In genomic region chr5:111313017-111313724, GRCh38 we compare ENCODE assay signal across 17 cellular contexts.
DNase-seq lines count a peak whose midpoint lies in the region; ATAC-seq and FAIRE-seq lines count a peak whose summit lies in the region.
"Had no signal": no experiment of that assay in that cellular context is flagged by ENCODE, and none has a peak within 500 bp of the region (broad histone marks: within the 10 kb centered on the region; RNA-seq: fewer than 3 reads in every experiment).

No MANE protein-coding gene starts in this region.

- no peaks in the 10 kb centered on the region for H3K27me3 Mint-ChIP-seq in activated naive CD4-positive, alpha-beta T cell treated with anti-CD3 and anti-CD28 coated beads for 36 hours (ENCODE audit: low read depth)
- H3K27me3 Mint-ChIP-seq in activated T-helper 1 cell treated with anti-CD3 and anti-CD28 coated beads, Interleukin-12 subunit alpha, Interleukin-12 subunit beta, Interleukin-2, Interleukin-4 antibody, amounts not matched to agents 30 ng/mL and 10 ng/mL and 1 ng/mL, durations not matched to agents 14 hours and 24 hours and 36 hours (ENCODE audit: insufficient read depth): no peaks in the 10 kb centered on the region
- H3K27me3 Mint-ChIP-seq in stimulated activated naive CD8-positive, alpha-beta T cell treated with anti-CD3 and anti-CD28 coated beads, Interleukin-15, amount 100 ng/mL, for 72 hours: no peaks in the 10 kb centered on the region

- H3K36me3 ChIP-seq in H7 (replicated peaks; ENCODE audit: control insufficient read depth, insufficient read depth, low read length): no peaks in the 10 kb centered on the region
- H3K36me3 ChIP-seq: ascending aorta, neutrophil, right lobe of liver had no signal

- H3K27me3 ChIP-seq in H7 (ENCODE audit: control insufficient read depth, insufficient read depth, low read length): no peaks in the 10 kb centered on the region
- H3K27me3 ChIP-seq: ascending aorta, neutrophil, right lobe of liver had no signal

- H3K27ac Mint-ChIP-seq in activated naive CD4-positive, alpha-beta T cell treated with anti-CD3 and anti-CD28 coated beads for 36 hours: peak overlapping the region; percentile 51
- H3K27ac Mint-ChIP-seq in activated T-helper 1 cell treated with anti-CD3 and anti-CD28 coated beads, Interleukin-12 subunit alpha, Interleukin-12 subunit beta, Interleukin-2, Interleukin-4 antibody, amounts not matched to agents 30 ng/mL and 10 ng/mL and 1 ng/mL, durations not matched to agents 14 hours and 24 hours and 36 hours: peak overlapping the region; percentile 64
- peak overlapping the region; percentile 76 to 81 for H3K27ac Mint-ChIP-seq in stimulated activated naive CD8-positive, alpha-beta T cell treated with anti-CD3 and anti-CD28 coated beads, Interleukin-15, amount 100 ng/mL, for 72 hours

- H3K9me3 Mint-ChIP-seq in activated naive CD4-positive, alpha-beta T cell treated with anti-CD3 and anti-CD28 coated beads for 36 hours: no peaks in the 10 kb centered on the region
- H3K9me3 Mint-ChIP-seq in activated T-helper 1 cell treated with anti-CD3 and anti-CD28 coated beads, Interleukin-12 subunit alpha, Interleukin-12 subunit beta, Interleukin-2, Interleukin-4 antibody, amounts not matched to agents 30 ng/mL and 10 ng/mL and 1 ng/mL, durations not matched to agents 14 hours and 24 hours and 36 hours: no peaks in the 10 kb centered on the region
- no peaks in the 10 kb centered on the region for H3K9me3 Mint-ChIP-seq in stimulated activated naive CD8-positive, alpha-beta T cell treated with anti-CD3 and anti-CD28 coated beads, Interleukin-15, amount 100 ng/mL, for 72 hours

- intact Hi-C loops in activated naive CD4-positive, alpha-beta T cell treated with anti-CD3 and anti-CD28 coated beads for 36 hours (cut with micrococcal nuclease): loop anchor here (1.0 kb wide), 2 partner anchors 24 to 59 kb away; no protein-coding TSS in a partner anchor
- intact Hi-C loops in activated T-helper 1 cell treated with anti-CD3 and anti-CD28 coated beads, Interleukin-12 subunit alpha, Interleukin-12 subunit beta, Interleukin-2, Interleukin-4 antibody, amounts not matched to agents 30 ng/mL and 10 ng/mL and 1 ng/mL, durations not matched to agents 14 hours and 24 hours and 36 hours (cut with micrococcal nuclease): loop anchor here (1.0 kb wide), 1 partner anchor 24 kb away; no protein-coding TSS in a partner anchor

- H3K4me3 ChIP-seq in H7 (ENCODE audit: insufficient read depth, low read depth, low read length): no peak overlapping the region
- H3K4me3 ChIP-seq: ascending aorta, right lobe of liver had no signal

- peaks cover 83% of the 10 kb centered on the region for H3K4me1 Mint-ChIP-seq in activated naive CD4-positive, alpha-beta T cell treated with anti-CD3 and anti-CD28 coated beads for 36 hours (ENCODE audit: low read depth)
- H3K4me1 Mint-ChIP-seq in activated T-helper 1 cell treated with anti-CD3 and anti-CD28 coated beads, Interleukin-12 subunit alpha, Interleukin-12 subunit beta, Interleukin-2, Interleukin-4 antibody, amounts not matched to agents 30 ng/mL and 10 ng/mL and 1 ng/mL, durations not matched to agents 14 hours and 24 hours and 36 hours (ENCODE audit: low read depth): peaks cover 22% of the 10 kb centered on the region
- H3K4me1 Mint-ChIP-seq in stimulated activated naive CD8-positive, alpha-beta T cell treated with anti-CD3 and anti-CD28 coated beads, Interleukin-15, amount 100 ng/mL, for 72 hours: peaks cover 80% of the 10 kb centered on the region

- peaks cover 1% of the 10 kb centered on the region for H3K36me3 Mint-ChIP-seq in activated naive CD4-positive, alpha-beta T cell treated with anti-CD3 and anti-CD28 coated beads for 36 hours (ENCODE audit: low read depth)
- H3K36me3 Mint-ChIP-seq in activated T-helper 1 cell treated with anti-CD3 and anti-CD28 coated beads, Interleukin-12 subunit alpha, Interleukin-12 subunit beta, Interleukin-2, Interleukin-4 antibody, amounts not matched to agents 30 ng/mL and 10 ng/mL and 1 ng/mL, durations not matched to agents 14 hours and 24 hours and 36 hours (ENCODE audit: low read depth): peaks cover 4% of the 10 kb centered on the region

- no peak for DNase-seq in activated naive CD4-positive, alpha-beta T cell treated with anti-CD3 and anti-CD28 coated beads for 36 hours
- DNase-seq in activated naive CD4-positive, alpha-beta T cell treated with anti-CD3 and anti-CD28 coated beads, Interleukin-2, amount 50 U/mL, for 16 hours: no peak
- peak; percentile 3 for DNase-seq in HCEC 1CT
- no peak for DNase-seq in activated T-helper 1 cell treated with anti-CD3 and anti-CD28 coated beads, Interleukin-12 subunit alpha, Interleukin-12 subunit beta, Interleukin-2, Interleukin-4 antibody, amounts not matched to agents 30 ng/mL and 10 ng/mL and 1 ng/mL, durations not matched to agents 14 hours and 24 hours and 36 hours (ENCODE audit: low spot score)
- peak in 1 of 2 donors; percentile 9 for DNase-seq in stimulated activated naive CD8-positive, alpha-beta T cell treated with anti-CD3 and anti-CD28 coated beads, Interleukin-15, amount 100 ng/mL, for 72 hours
- no peak for DNase-seq in HTR-8/SVneo (ENCODE audit: insufficient read length, low spot score)
- no peak for DNase-seq in NCI-H1930 (lab: John Stamatoyannopoulos, UW)
- DNase-seq in H7: no peak
- DNase-seq: mesendoderm; NCI-H1105 treated with DMSO at 0.1 percent for 48 hours; OCI-M1; right lobe of liver; stimulated activated naive CD4-positive, alpha-beta T cell treated with Interleukin-2 at 50 U/mL for 16 hours had no signal

- ATAC-seq in stimulated activated naive CD8-positive, alpha-beta T cell treated with anti-CD3 and anti-CD28 coated beads, Interleukin-15, amount 100 ng/mL, for 72 hours: peak; percentile 94
- ATAC-seq: right lobe of liver, SK-N-SH treated with all-trans-retinoic acid at 6 μM for 48 hours had no signal

- CTCF ChIA-PET in activated naive CD4-positive, alpha-beta T cell treated with anti-CD3 and anti-CD28 coated beads for 36 hours (lab: Charles Lee): no interaction called here

- FAIRE-seq in HTR-8/SVneo (lab: Jason Lieb, UNC): no peak
- FAIRE-seq: keratinocyte had no signal

- no peak overlapping the region for H3K4me3 Mint-ChIP-seq in activated naive CD4-positive, alpha-beta T cell treated with anti-CD3 and anti-CD28 coated beads for 36 hours
- H3K4me3 Mint-ChIP-seq in activated T-helper 1 cell treated with anti-CD3 and anti-CD28 coated beads, Interleukin-12 subunit alpha, Interleukin-12 subunit beta, Interleukin-2, Interleukin-4 antibody, amounts not matched to agents 30 ng/mL and 10 ng/mL and 1 ng/mL, durations not matched to agents 14 hours and 24 hours and 36 hours: no peak overlapping the region
- H3K4me3 Mint-ChIP-seq in stimulated activated naive CD8-positive, alpha-beta T cell treated with anti-CD3 and anti-CD28 coated beads, Interleukin-15, amount 100 ng/mL, for 72 hours: peak overlapping the region; percentile 25 to 44

Comparison
In these comparisons a context has a peak if more than half of its experiments do, and no peak if none do; other contexts are left out.
1. H3K4me3 Mint-ChIP-seq: peak in stimulated activated naive CD8-positive, alpha-beta T cell treated with anti-CD3 and anti-CD28 coated beads, Interleukin-15, amount 100 ng/mL, for 72 hours (2 of 2); none in activated naive CD4-positive, alpha-beta T cell treated with anti-CD3 and anti-CD28 coated beads for 36 hours (single experiment) and activated T-helper 1 cell treated with anti-CD3 and anti-CD28 coated beads, Interleukin-12 subunit alpha, Interleukin-12 subunit beta, Interleukin-2, Interleukin-4 antibody, amounts not matched to agents 30 ng/mL and 10 ng/mL and 1 ng/mL, durations not matched to agents 14 hours and 24 hours and 36 hours (single experiment).
2. Peak in every context shown above with its lines, with median percentiles within 50 percentile points of each other: H3K27ac Mint-ChIP-seq.